17 cellular contexts compared by ENCODE assay signal in genomic region chr17:798246-798645, GRCh38. TPM values are rescaled to one million over a fixed set of nuclear protein-coding genes. Genes with fewer than 3 reads are reported as not detected.
DNase-seq lines count a peak whose midpoint lies in the region; ATAC-seq and TF ChIP-seq lines count a peak whose summit lies in the region.
"Had no signal": no experiment of that assay in that cellular context is flagged by ENCODE, and none has a peak within 500 bp of the region (broad histone marks: within the 10 kb centered on the region; RNA-seq: fewer than 3 reads in every experiment).

No MANE protein-coding gene starts in this region.

- H3K4me1 ChIP-seq in HEK293 (ENCODE audit: control insufficient read depth, insufficient read depth, low read length) = no peaks in the 10 kb centered on the region
- H3K4me1 ChIP-seq in trophoblast cell (ENCODE audit: control insufficient read depth in 1 of 2, insufficient read depth in 2 of 2, low read length in 2 of 2) = no peaks in the 10 kb centered on the region

- no peak overlapping the region for H2BK120ac ChIP-seq in trophoblast cell (ENCODE audit: insufficient read depth, low read length, poor library complexity)

- no peaks in the 10 kb centered on the region for H3K27me3 ChIP-seq in trophoblast cell (ENCODE audit: insufficient read depth, low read length)
- H3K27me3 ChIP-seq: MG63 had no signal

- H4K12ac ChIP-seq in trophoblast cell (ENCODE audit: low read depth, low read length) = no peak overlapping the region

- no peak overlapping the region for H3K14ac ChIP-seq in trophoblast cell (ENCODE audit: low read length)

- no peak overlapping the region for H3K9ac ChIP-seq in trophoblast cell (ENCODE audit: low read length)
- H3K9ac ChIP-seq: KMS-11, SK-N-SH had no signal

- H3K27ac ChIP-seq in HEK293 (ENCODE audit: extremely low read depth, low read depth, low read length) = peak overlapping the region; percentile 19; the same call in 1 of the 2 replicates
- H3K27ac ChIP-seq in trophoblast cell (ENCODE audit: low read depth, low read length) = no peak overlapping the region
- H3K27ac ChIP-seq: C4-2B, KMS-11 had no signal

- no peaks in the 10 kb centered on the region for H3K79me2 ChIP-seq in trophoblast cell (ENCODE audit: control insufficient read depth, insufficient read depth, low read length, poor library complexity)

- no peak overlapping the region for H2BK12ac ChIP-seq in trophoblast cell (ENCODE audit: low read length)

- WGBS in trophoblast cell (ENCODE audit: extremely low coverage, insufficient coverage, insufficient read length) = no CpG with 5 or more reads among the region's 11 CpGs

- POLR2A ChIA-PET in HEK293 (lab: Yijun Ruan, JAX) = interaction anchor here (0.6 to 2.1 kb wide), 3 partner anchors 33 to 182 kb away, joined by 3 to 5 read pairs (median 3); partner anchors contain the start of gene NXN

- H3K23ac ChIP-seq in trophoblast cell (ENCODE audit: low read length) = no peak overlapping the region

- no peak for ATAC-seq in HG03457 (IDR thresholded peaks at IDR 0.05; ENCODE audit: unreplicated experiment)
- ATAC-seq in GM21737 (IDR thresholded peaks at IDR 0.05; ENCODE audit: unreplicated experiment) = no peak
- ATAC-seq: GM23338, Panc1 had no signal

- H2AK5ac ChIP-seq in trophoblast cell (ENCODE audit: low read length) = no peak overlapping the region

- H2AFZ ChIP-seq in trophoblast cell (ENCODE audit: insufficient read depth, low read length, poor library complexity) = no peak overlapping the region
- H2AFZ ChIP-seq: GM23338 had no signal

- H3K36me3 ChIP-seq in HEK293 (ENCODE audit: control insufficient read depth in 2 of 2, insufficient read depth in 1 of 2, low read length in 2 of 2) (peaks cover 0 to 14% of the 10 kb centered on the region in 2 experiments; a peak in 2 of 3 replicates), trophoblast cell (ENCODE audit: control insufficient read depth in 1 of 2, insufficient read depth in 2 of 2, low read length in 2 of 2) (peaks cover 42 to 45% of the 10 kb centered on the region in 2 experiments)

- H3K4ac ChIP-seq in trophoblast cell (ENCODE audit: low read depth, low read length) = no peak overlapping the region

- CTCF ChIA-PET in HEK293 (lab: Yijun Ruan, JAX) = interaction anchor here (0.7 to 11.0 kb wide), 4 partner anchors 11 to 183 kb away, joined by 3 to 173 read pairs (median 3); partner anchors contain the start of gene NXN

- no peak for TF ChIP-seq CTCF in HEK293 (tag by site-specific recombination; IDR thresholded peaks at IDR 0.05)

- H3K4me2 ChIP-seq in trophoblast cell (ENCODE audit: low read length) = no peak overlapping the region
- H3K4me2 ChIP-seq: GM23338, KMS-11, SK-N-SH had no signal

- H3K18ac ChIP-seq in trophoblast cell (ENCODE audit: low read length) = no peak overlapping the region

- peak; percentile 43 for DNase-seq in DMS 273 (lab: John Stamatoyannopoulos, UW; ENCODE audit: unreplicated experiment)
- peak; percentile 77 for DNase-seq in NCI-H2171 (lab: John Stamatoyannopoulos, UW)
- no peak for DNase-seq in trophoblast cell
- DNase-seq in HuH-7 (ENCODE audit: low spot score) = no peak
- DNase-seq: Calu3, GF-D8, MG63, NCI-H1436 treated with DMSO at 0.1 percent for 48 hours, SK-N-SH, T-helper 1 cell had no signal

- H3K4me3 ChIP-seq in HEK293 (ENCODE audit: low read depth, low read length) (no peak overlapping the region), trophoblast cell (ENCODE audit: low read depth, low read length) (peak overlapping the region; percentile 28)
- H3K4me3 ChIP-seq: GM23338, MG63 had no signal

- H3K9me3 ChIP-seq in HEK293 (ENCODE audit: control insufficient read depth, insufficient read depth, low read depth, low read length) = no peaks in the 10 kb centered on the region
- H3K9me3 ChIP-seq in trophoblast cell (ENCODE audit: insufficient read depth, low read depth, low read length) = peaks cover under 1% of the 10 kb centered on the region
- H3K9me3 ChIP-seq: MG63, SK-N-SH had no signal

- H4K8ac ChIP-seq in trophoblast cell (ENCODE audit: low read depth, low read length) = no peak overlapping the region

- H3K79me1 ChIP-seq in trophoblast cell (ENCODE audit: low read length) = no peaks in the 10 kb centered on the region

- no peak overlapping the region for H2BK5ac ChIP-seq in trophoblast cell (ENCODE audit: low read depth, low read length, poor library complexity)

- H4K91ac ChIP-seq in trophoblast cell (ENCODE audit: low read depth, low read length) = no peak overlapping the region

TF ChIP-seq in HEK293, 187 proteins besides CTCF, POLR2A, EP300 and RAD21 (continues in another document):
- TF ChIP-seq, protein P1, sequence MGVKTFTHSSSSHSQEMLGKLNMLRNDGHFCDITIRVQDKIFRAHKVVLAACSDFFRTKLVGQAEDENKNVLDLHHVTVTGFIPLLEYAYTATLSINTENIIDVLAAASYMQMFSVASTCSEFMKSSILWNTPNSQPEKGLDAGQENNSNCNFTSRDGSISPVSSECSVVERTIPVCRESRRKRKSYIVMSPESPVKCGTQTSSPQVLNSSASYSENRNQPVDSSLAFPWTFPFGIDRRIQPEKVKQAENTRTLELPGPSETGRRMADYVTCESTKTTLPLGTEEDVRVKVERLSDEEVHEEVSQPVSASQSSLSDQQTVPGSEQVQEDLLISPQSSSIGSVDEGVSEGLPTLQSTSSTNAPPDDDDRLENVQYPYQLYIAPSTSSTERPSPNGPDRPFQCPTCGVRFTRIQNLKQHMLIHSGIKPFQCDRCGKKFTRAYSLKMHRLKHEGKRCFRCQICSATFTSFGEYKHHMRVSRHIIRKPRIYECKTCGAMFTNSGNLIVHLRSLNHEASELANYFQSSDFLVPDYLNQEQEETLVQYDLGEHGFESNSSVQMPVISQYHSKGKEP (tag by site-specific recombination; IDR thresholded peaks at IDR 0.05) = no peak
- TF ChIP-seq, protein P2, sequence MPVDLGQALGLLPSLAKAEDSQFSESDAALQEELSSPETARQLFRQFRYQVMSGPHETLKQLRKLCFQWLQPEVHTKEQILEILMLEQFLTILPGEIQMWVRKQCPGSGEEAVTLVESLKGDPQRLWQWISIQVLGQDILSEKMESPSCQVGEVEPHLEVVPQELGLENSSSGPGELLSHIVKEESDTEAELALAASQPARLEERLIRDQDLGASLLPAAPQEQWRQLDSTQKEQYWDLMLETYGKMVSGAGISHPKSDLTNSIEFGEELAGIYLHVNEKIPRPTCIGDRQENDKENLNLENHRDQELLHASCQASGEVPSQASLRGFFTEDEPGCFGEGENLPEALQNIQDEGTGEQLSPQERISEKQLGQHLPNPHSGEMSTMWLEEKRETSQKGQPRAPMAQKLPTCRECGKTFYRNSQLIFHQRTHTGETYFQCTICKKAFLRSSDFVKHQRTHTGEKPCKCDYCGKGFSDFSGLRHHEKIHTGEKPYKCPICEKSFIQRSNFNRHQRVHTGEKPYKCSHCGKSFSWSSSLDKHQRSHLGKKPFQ (tag by site-specific recombination; IDR thresholded peaks at IDR 0.05) = no peak
- peak; percentile 91 for TF ChIP-seq EGR2 (tag by site-specific recombination; IDR thresholded peaks at IDR 0.05; ENCODE audit: low read depth)
- TF ChIP-seq ZNF10 (tag by site-specific recombination; IDR thresholded peaks at IDR 0.05) = no peak
- TF ChIP-seq ZNF423 (tag by site-specific recombination; IDR thresholded peaks at IDR 0.05) = no peak
- no peak for TF ChIP-seq BCL11A (tag by site-specific recombination; IDR thresholded peaks at IDR 0.05; ENCODE audit: low read depth)
- TF ChIP-seq, protein P3, sequence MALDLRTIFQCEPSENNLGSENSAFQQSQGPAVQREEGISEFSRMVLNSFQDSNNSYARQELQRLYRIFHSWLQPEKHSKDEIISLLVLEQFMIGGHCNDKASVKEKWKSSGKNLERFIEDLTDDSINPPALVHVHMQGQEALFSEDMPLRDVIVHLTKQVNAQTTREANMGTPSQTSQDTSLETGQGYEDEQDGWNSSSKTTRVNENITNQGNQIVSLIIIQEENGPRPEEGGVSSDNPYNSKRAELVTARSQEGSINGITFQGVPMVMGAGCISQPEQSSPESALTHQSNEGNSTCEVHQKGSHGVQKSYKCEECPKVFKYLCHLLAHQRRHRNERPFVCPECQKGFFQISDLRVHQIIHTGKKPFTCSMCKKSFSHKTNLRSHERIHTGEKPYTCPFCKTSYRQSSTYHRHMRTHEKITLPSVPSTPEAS (tag by site-specific recombination; IDR thresholded peaks at IDR 0.05) = no peak
- TF ChIP-seq ZNF221 (tag by site-specific recombination; IDR thresholded peaks at IDR 0.05; ENCODE audit: borderline replicate concordance) = no peak
- no peak for TF ChIP-seq ZNF513 (tag by site-specific recombination; IDR thresholded peaks at IDR 0.05)
- TF ChIP-seq, protein P4, sequence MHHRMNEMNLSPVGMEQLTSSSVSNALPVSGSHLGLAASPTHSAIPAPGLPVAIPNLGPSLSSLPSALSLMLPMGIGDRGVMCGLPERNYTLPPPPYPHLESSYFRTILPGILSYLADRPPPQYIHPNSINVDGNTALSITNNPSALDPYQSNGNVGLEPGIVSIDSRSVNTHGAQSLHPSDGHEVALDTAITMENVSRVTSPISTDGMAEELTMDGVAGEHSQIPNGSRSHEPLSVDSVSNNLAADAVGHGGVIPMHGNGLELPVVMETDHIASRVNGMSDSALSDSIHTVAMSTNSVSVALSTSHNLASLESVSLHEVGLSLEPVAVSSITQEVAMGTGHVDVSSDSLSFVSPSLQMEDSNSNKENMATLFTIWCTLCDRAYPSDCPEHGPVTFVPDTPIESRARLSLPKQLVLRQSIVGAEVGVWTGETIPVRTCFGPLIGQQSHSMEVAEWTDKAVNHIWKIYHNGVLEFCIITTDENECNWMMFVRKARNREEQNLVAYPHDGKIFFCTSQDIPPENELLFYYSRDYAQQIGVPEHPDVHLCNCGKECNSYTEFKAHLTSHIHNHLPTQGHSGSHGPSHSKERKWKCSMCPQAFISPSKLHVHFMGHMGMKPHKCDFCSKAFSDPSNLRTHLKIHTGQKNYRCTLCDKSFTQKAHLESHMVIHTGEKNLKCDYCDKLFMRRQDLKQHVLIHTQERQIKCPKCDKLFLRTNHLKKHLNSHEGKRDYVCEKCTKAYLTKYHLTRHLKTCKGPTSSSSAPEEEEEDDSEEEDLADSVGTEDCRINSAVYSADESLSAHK (tag by site-specific recombination; IDR thresholded peaks at IDR 0.05) = no peak

RNA-seq across cellular contexts. Expression of gene MRM3, which starts 16.1 kb away (rescaled TPM):
- 9.8 and 11.1 TPM in 2 replicates for polyA plus RNA-seq in trophoblast cell (2013)

RNA-seq across cellular contexts. Expression of gene GLOD4, which starts 16.2 kb away (rescaled TPM):
- 35.3 and 36.5 TPM in 2 replicates for polyA plus RNA-seq in trophoblast cell (2013)

RNA-seq across cellular contexts. Expression of gene GEMIN4, which starts 46.2 kb away (rescaled TPM):
- 16.2 and 17.2 TPM in 2 replicates for polyA plus RNA-seq in trophoblast cell (2013)

Comparison
In these comparisons a context has a peak if more than half of its experiments do, and no peak if none do; other contexts are left out.
1. DNase-seq: peak in DMS 273 (single experiment) and NCI-H2171 (single experiment); none in trophoblast cell (0 of 2) and HuH-7 (single experiment).